Comparison of ENCODE assay signal across 8 cellular contexts in genomic region chrX:19888419-19888879, GRCh38. TPM values are rescaled to one million over a fixed set of nuclear protein-coding genes. Genes with fewer than 3 reads are reported as not detected.
DNase-seq lines count a peak whose midpoint lies in the region; ATAC-seq, FAIRE-seq and TF ChIP-seq lines count a peak whose summit lies in the region.

No MANE protein-coding gene starts in this region.

- no peak for TF ChIP-seq POLR2A in esophagus muscularis mucosa (IDR thresholded peaks at IDR 0.05; ENCODE audit: low read depth)

- H3K4me3 ChIP-seq in esophagus muscularis mucosa (peak overlapping the region; percentile 73 to 81 (median 75)), mucosa of rectum (ENCODE audit: low read length in 2 of 2) (peak overlapping the region; percentile 64 to 73), upper lobe of right lung (peak overlapping the region; percentile 53)

- H3K9me3 ChIP-seq in esophagus muscularis mucosa (no peaks in the 10 kb centered on the region), mucosa of rectum (ENCODE audit: control insufficient read depth in 2 of 2, low read length in 2 of 2) (no peaks in the 10 kb centered on the region), upper lobe of right lung (no peaks in the 10 kb centered on the region)

- POLR2A ChIA-PET in activated CD4-positive, alpha-beta T cell treated with anti-CD3 and anti-CD28 coated beads, Interleukin-2, amount 10 ng/mL, durations not matched to agents 7 days and 5 days (lab: Charles Lee): no interaction called here

- H3K27ac Mint-ChIP-seq in activated CD4-positive, alpha-beta T cell treated with anti-CD3 and anti-CD28 coated beads, Interleukin-2, amount 10 ng/mL, durations not matched to agents 7 days and 5 days: peak overlapping the region; percentile 72

- ATAC-seq in upper lobe of right lung: peak; percentile 84

- H3K27me3 ChIP-seq in esophagus muscularis mucosa (no peaks in the 10 kb centered on the region), mucosa of rectum (ENCODE audit: control insufficient read depth in 2 of 2, insufficient read depth in 2 of 2, low read length in 2 of 2) (peaks cover 0 to 2% of the 10 kb centered on the region in 2 donors), upper lobe of right lung (no peaks in the 10 kb centered on the region)

- peak overlapping the region; percentile 54 to 70 (median 62) for H3K27ac ChIP-seq in esophagus muscularis mucosa (replicated peaks in 1 of 4)
- peak overlapping the region; percentile 13 to 43 for H3K27ac ChIP-seq in mucosa of rectum (ENCODE audit: low read depth in 2 of 2, low read length in 2 of 2)
- peak overlapping the region; percentile 60 for H3K27ac ChIP-seq in upper lobe of right lung

- H3K36me3 Mint-ChIP-seq in activated CD4-positive, alpha-beta T cell treated with anti-CD3 and anti-CD28 coated beads, Interleukin-2, amount 10 ng/mL, durations not matched to agents 7 days and 5 days (ENCODE audit: low read depth): no peaks in the 10 kb centered on the region

- intact Hi-C loops in esophagus muscularis mucosa (cut with DNase I) (loop anchor here (5.0 kb wide), 1 partner anchor 296 kb away; no protein-coding TSS in a partner anchor), upper lobe of right lung (cut with DNase I) (no loop called here)

- H3K36me3 ChIP-seq in esophagus muscularis mucosa: no peaks in the 10 kb centered on the region
- no peaks in the 10 kb centered on the region for H3K36me3 ChIP-seq in mucosa of rectum (ENCODE audit: control insufficient read depth in 2 of 2, insufficient read depth in 2 of 2, low read length in 2 of 2)
- H3K36me3 ChIP-seq in upper lobe of right lung: no peaks in the 10 kb centered on the region

- WGBS in esophagus muscularis mucosa: 42% methylated on average over 15 of the region's 15 CpGs

- H3K9me3 Mint-ChIP-seq in activated CD4-positive, alpha-beta T cell treated with anti-CD3 and anti-CD28 coated beads, Interleukin-2, amount 10 ng/mL, durations not matched to agents 7 days and 5 days: no peaks in the 10 kb centered on the region

- FAIRE-seq in GM18507 (lab: Jason Lieb, UNC): peak; percentile 49

- CTCF ChIA-PET in activated CD4-positive, alpha-beta T cell treated with anti-CD3 and anti-CD28 coated beads, Interleukin-2, amount 10 ng/mL, durations not matched to agents 7 days and 5 days (lab: Charles Lee): interaction anchor here (0.6 to 0.9 kb wide), 3 partner anchors 11 to 148 kb away, joined by 4 to 5 read pairs (median 5); no protein-coding TSS in a partner anchor

- H3K4me1 Mint-ChIP-seq in activated CD4-positive, alpha-beta T cell treated with anti-CD3 and anti-CD28 coated beads, Interleukin-2, amount 10 ng/mL, durations not matched to agents 7 days and 5 days: peaks cover 34% of the 10 kb centered on the region

- DNase-seq in AG20443 (ENCODE audit: low spot score) (peak; percentile 65), GM18507 (ENCODE audit: extremely low spot score, insufficient read length, low read depth) (no peak), NCI-H2227 (lab: John Stamatoyannopoulos, UW; ENCODE audit: unreplicated experiment) (peak; percentile 66), esophagus muscularis mucosa (ENCODE audit: extremely low spot score) (no peak), upper lobe of right lung (no peak), NCI-H1105 (lab: John Stamatoyannopoulos, UW) (no peak)
- peak; percentile 56 for DNase-seq in activated CD4-positive, alpha-beta T cell treated with anti-CD3 and anti-CD28 coated beads, Interleukin-2, amount 10 ng/mL, durations not matched to agents 7 days and 5 days

- H3K4me3 Mint-ChIP-seq in activated CD4-positive, alpha-beta T cell treated with anti-CD3 and anti-CD28 coated beads, Interleukin-2, amount 10 ng/mL, durations not matched to agents 7 days and 5 days: peak overlapping the region; percentile 73

- H3K4me1 ChIP-seq in esophagus muscularis mucosa: peaks cover 0 to 13% (median 11%) of the 10 kb centered on the region in 4 donors
- H3K4me1 ChIP-seq in mucosa of rectum (ENCODE audit: control insufficient read depth in 2 of 2, insufficient read depth in 2 of 2, low read length in 2 of 2): peaks cover 0 to 2% of the 10 kb centered on the region in 2 donors
- H3K4me1 ChIP-seq in upper lobe of right lung: no peaks in the 10 kb centered on the region

- no peaks in the 10 kb centered on the region for H3K27me3 Mint-ChIP-seq in activated CD4-positive, alpha-beta T cell treated with anti-CD3 and anti-CD28 coated beads, Interleukin-2, amount 10 ng/mL, durations not matched to agents 7 days and 5 days

- no peak overlapping the region for H3K9ac ChIP-seq in mucosa of rectum (ENCODE audit: low read depth in 1 of 2, low read length in 2 of 2)

- no peak for TF ChIP-seq EP300 in esophagus muscularis mucosa (IDR thresholded peaks at IDR 0.05)

- TF ChIP-seq CTCF in esophagus muscularis mucosa (IDR thresholded peaks at IDR 0.05) (peak; percentile 49 to 62 (median 58)), upper lobe of right lung (IDR thresholded peaks at IDR 0.05) (peak; percentile 51)

RNA-seq across cellular contexts. Expression of gene SH3KBP1, which starts 1.0 kb away (rescaled TPM):
- 100 to 1,000 TPM in 1 of 2 experiments, 10 to 100 TPM in 1; 95.6 to 103 TPM for total RNA-seq in activated CD4-positive, alpha-beta T cell treated with anti-CD3 and anti-CD28 coated beads, Interleukin-2, amount 10 ng/mL, durations not matched to agents 7 days and 5 days
- 10 to 100 TPM; 10.4 to 14.2 (median 11.7) TPM for total RNA-seq in esophagus muscularis mucosa
- 61.3 TPM for total RNA-seq in upper lobe of right lung

Comparison
In these comparisons a context has a peak if more than half of its experiments do, and no peak if none do; other contexts are left out.
1. DNase-seq: peak in AG20443 (single experiment), NCI-H2227 (single experiment) and activated CD4-positive, alpha-beta T cell treated with anti-CD3 and anti-CD28 coated beads, Interleukin-2, amount 10 ng/mL, durations not matched to agents 7 days and 5 days (single experiment); none in GM18507 (single experiment), esophagus muscularis mucosa (single experiment), upper lobe of right lung (single experiment) and NCI-H1105 (single experiment).
2. Peak in every context shown above with its lines, with median percentiles within 50 percentile points of each other: H3K27ac ChIP-seq and H3K4me3 ChIP-seq.